Comparison of ENCODE assay signal across 21 cellular contexts in genomic region chr16:4811242-4811641, GRCh38. TPM values are rescaled to one million over a fixed set of nuclear protein-coding genes. Genes with fewer than 3 reads are reported as not detected.
DNase-seq lines count a peak whose midpoint lies in the region; ATAC-seq, FAIRE-seq and TF ChIP-seq lines count a peak whose summit lies in the region.
"Had no signal": no experiment of that assay in that cellular context is flagged by ENCODE, and none has a peak within 500 bp of the region (broad histone marks: within the 10 kb centered on the region; RNA-seq: fewer than 3 reads in every experiment).

No MANE protein-coding gene starts in this region.

- H3K27me3 ChIP-seq in left ventricle myocardium inferior (ENCODE audit: low read depth) = no peaks in the 10 kb centered on the region
- H3K27me3 ChIP-seq in psoas muscle (ENCODE audit: insufficient read depth in 3 of 3, low read length in 2 of 3) = no peaks in the 10 kb centered on the region
- H3K27me3 ChIP-seq: BLaER1 treated with 17β-estradiol and CSF1 and Interleukin-3, amounts not matched to agents 10 nM and 100 nM; MG63 had no signal

- H3K4me1 Mint-ChIP-seq in WTC11 = no peaks in the 10 kb centered on the region

- WGBS in psoas muscle, 3 donors = 93 to 98% (median 97%) methylated on average over 3 of the region's 3 CpGs

- ATAC-seq in WTC11 = no peak
- ATAC-seq in left colon = peak; percentile 35
- no peak for ATAC-seq in psoas muscle
- ATAC-seq: GM12878 had no signal

- H3K4me3 ChIP-seq in left ventricle myocardium inferior (no peak overlapping the region), psoas muscle (no peak overlapping the region)
- H3K4me3 ChIP-seq: BLaER1 treated with 17β-estradiol and CSF1 and Interleukin-3, amounts not matched to agents 10 nM and 100 nM; GM12878; MG63 had no signal

- POLR2A ChIA-PET in WTC11 (lab: Charles Lee) = no interaction called here

- H3K36me3 ChIP-seq in left ventricle myocardium inferior (peaks cover 97% of the 10 kb centered on the region), psoas muscle (ENCODE audit: insufficient read depth in 1 of 2, low read depth in 1 of 2) (peaks cover 2 to 98% of the 10 kb centered on the region in 2 donors)

- peaks cover 59% of the 10 kb centered on the region for H3K36me3 Mint-ChIP-seq in WTC11

- H3K27ac ChIP-seq in left ventricle myocardium inferior (replicated peaks) = peak overlapping the region; percentile 93
- no peak overlapping the region for H3K27ac ChIP-seq in psoas muscle
- H3K27ac ChIP-seq: BLaER1 treated with 17β-estradiol and CSF1 and Interleukin-3, amounts not matched to agents 10 nM and 100 nM had no signal

- no peaks in the 10 kb centered on the region for H3K27me3 Mint-ChIP-seq in WTC11 (ENCODE audit: low read depth)
- H3K27me3 Mint-ChIP-seq: CD4-positive, alpha-beta T cell had no signal

- H3K4me1 ChIP-seq in left ventricle myocardium inferior (peaks cover 28% of the 10 kb centered on the region), psoas muscle (peaks cover 21% of the 10 kb centered on the region)
- H3K4me1 ChIP-seq: BLaER1 treated with 17β-estradiol and CSF1 and Interleukin-3, amounts not matched to agents 10 nM and 100 nM had no signal

- TF ChIP-seq CTCF in left ventricle myocardium inferior (IDR thresholded peaks at IDR 0.05; ENCODE audit: borderline replicate concordance) = no peak
- TF ChIP-seq CTCF in WTC11 (IDR thresholded peaks at IDR 0.05) = no peak
- no peak for TF ChIP-seq CTCF in psoas muscle (IDR thresholded peaks at IDR 0.05)

- intact Hi-C loops in left ventricle myocardium inferior (cut with micrococcal nuclease) = no loop called here
- intact Hi-C loops in cardiac septum (cut with DNase I) = no loop called here
- intact Hi-C loops in left colon (cut with DNase I, micrococcal nuclease) = no loop called here
- intact Hi-C loops in psoas muscle (cut with DNase I) = no loop called here

- H3K9me3 ChIP-seq in left ventricle myocardium inferior (replicated peaks) (no peaks in the 10 kb centered on the region), psoas muscle (no peaks in the 10 kb centered on the region)
- H3K9me3 ChIP-seq: BLaER1 treated with 17β-estradiol and CSF1 and Interleukin-3, amounts not matched to agents 10 nM and 100 nM; MG63 had no signal

- FAIRE-seq in HTR-8/SVneo (lab: Jason Lieb, UNC) = no peak
- FAIRE-seq: G401.6, GM12878 had no signal

- no peak overlapping the region for H3K4me3 Mint-ChIP-seq in WTC11
- H3K4me3 Mint-ChIP-seq: CD4-positive, alpha-beta T cell had no signal

- no peaks in the 10 kb centered on the region for H3K9me3 Mint-ChIP-seq in WTC11
- H3K9me3 Mint-ChIP-seq: CD4-positive, alpha-beta T cell had no signal

- CTCF ChIA-PET in WTC11 (lab: Charles Lee) = no interaction called here

- DNase-seq in left ventricle myocardium inferior (no peak), cardiac septum (ENCODE audit: low spot score) (no peak), WTC11 (ENCODE audit: low spot score) (no peak), left colon (no peak), psoas muscle (no peak), GM03348 (ENCODE audit: low spot score) (no peak), HTR-8/SVneo (ENCODE audit: insufficient read length, low spot score) (no peak)
- DNase-seq: CD4-positive, alpha-beta T cell; COR-L47; GOT3; KG1; MG63; NCI-H2029; NCI-H446 treated with DMSO at 0.1 percent for 48 hours; NCI-H526; SHP77 treated with DMSO at 0.1 percent for 48 hours had no signal

- H3K27ac Mint-ChIP-seq in WTC11 = peak overlapping the region; percentile 70; the same call in 1 of the 2 replicates
- H3K27ac Mint-ChIP-seq: CD4-positive, alpha-beta T cell had no signal

TF ChIP-seq in WTC11, 78 proteins besides CTCF, POLR2A, EP300 and RAD21 (continues in another document):
- TF ChIP-seq ESRRA (CRISPR knock-in tag; IDR thresholded peaks at IDR 0.05; ENCODE audit: borderline replicate concordance) = no peak
- no peak for TF ChIP-seq HMGXB4 (CRISPR knock-in tag; IDR thresholded peaks at IDR 0.05)
- TF ChIP-seq TEAD1 (CRISPR knock-in tag; IDR thresholded peaks at IDR 0.05) = no peak
- no peak for TF ChIP-seq E2F5 (CRISPR knock-in tag; IDR thresholded peaks at IDR 0.05)
- no peak for TF ChIP-seq ZSCAN18 (CRISPR knock-in tag; IDR thresholded peaks at IDR 0.05)
- TF ChIP-seq JAZF1 (CRISPR knock-in tag; IDR thresholded peaks at IDR 0.05) = no peak
- TF ChIP-seq ZNF396 (CRISPR knock-in tag; IDR thresholded peaks at IDR 0.05; ENCODE audit: borderline replicate concordance) = no peak
- TF ChIP-seq FOXP4 (CRISPR knock-in tag; IDR thresholded peaks at IDR 0.05) = no peak
- no peak for TF ChIP-seq OVOL2 (CRISPR knock-in tag; IDR thresholded peaks at IDR 0.05; ENCODE audit: borderline replicate concordance)
- TF ChIP-seq ZNF671 (CRISPR knock-in tag; IDR thresholded peaks at IDR 0.05) = no peak
- no peak for TF ChIP-seq MXD4 (CRISPR knock-in tag; IDR thresholded peaks at IDR 0.05; ENCODE audit: borderline replicate concordance)
- no peak for TF ChIP-seq NR1H2 (CRISPR knock-in tag; IDR thresholded peaks at IDR 0.05)

RNA-seq across cellular contexts. Expression of gene ROGDI, which starts 8.8 kb away (rescaled TPM):
- total RNA-seq in left ventricle myocardium inferior (97.4 TPM), cardiac septum (69.9 TPM), WTC11 (2021) (25.0 to 32.1 TPM (median 31.1 TPM) in 3 replicates), left colon (10 to 100 TPM; 21.2 to 26.1 TPM), psoas muscle (10 to 100 TPM; 14.2 to 44.0 (median 21.9) TPM)
- polyA plus RNA-seq in psoas muscle = 10 to 100 TPM; 13.2 to 33.7 (median 17.3) TPM

RNA-seq across cellular contexts. Expression of gene SMIM22, which starts 16.1 kb away (rescaled TPM):
- total RNA-seq in left ventricle myocardium inferior = not detected
- total RNA-seq in cardiac septum = not detected
- 1.9 TPM in 1 of 3 replicates, not detected in the others for total RNA-seq in WTC11 (2021)
- 100 to 1,000 TPM; 448 to 580 TPM for total RNA-seq in left colon
- total RNA-seq in psoas muscle = not detected
- under 1 TPM in 1 of 3 donors, not detected in 2; 0.32 TPM for polyA plus RNA-seq in psoas muscle
- total RNA-seq: A172; CD4-positive, alpha-beta T cell; GM12878 had no signal
- polyA plus RNA-seq: AG04450 had no signal

RNA-seq across cellular contexts. Expression of gene SEPTIN12, which starts 23.1 kb away (rescaled TPM):
- total RNA-seq in left ventricle myocardium inferior (not detected), cardiac septum (not detected), WTC11 (2021) (not detected in 3 replicates), left colon (under 1 TPM in 1 of 2 donors, not detected in 1; 0.75 TPM), psoas muscle (not detected)
- under 1 TPM in 1 of 3 donors, not detected in 2; 0.41 TPM for polyA plus RNA-seq in psoas muscle
- total RNA-seq: A172; CD4-positive, alpha-beta T cell; GM12878 had no signal
- polyA plus RNA-seq: AG04450, GM12878 had no signal

RNA-seq across cellular contexts. Expression of gene GLYR1, which starts 35.8 kb away (rescaled TPM):
- total RNA-seq in left ventricle myocardium inferior = 86.7 TPM
- total RNA-seq in cardiac septum = 64.9 TPM
- 99.7 to 103 TPM (median 99.7 TPM) in 3 replicates for total RNA-seq in WTC11 (2021)
- total RNA-seq in left colon = 100 to 1,000 TPM; 106 to 114 TPM
- 10 to 100 TPM; 53.3 to 74.1 (median 66.8) TPM for total RNA-seq in psoas muscle
- polyA plus RNA-seq in psoas muscle = 10 to 100 TPM; 28.6 to 64.5 (median 32.3) TPM

RNA-seq across cellular contexts. Expression of gene UBN1, which starts 36.0 kb away (rescaled TPM):
- total RNA-seq in left ventricle myocardium inferior = 41.1 TPM
- total RNA-seq in cardiac septum = 23.6 TPM
- 35.1 to 38.5 TPM (median 35.9 TPM) in 3 replicates for total RNA-seq in WTC11 (2021)
- total RNA-seq in left colon = 10 to 100 TPM; 34.8 to 43.5 TPM
- 10 to 100 TPM; 25.5 to 33.3 (median 28.0) TPM for total RNA-seq in psoas muscle
- 10 to 100 TPM in 2 of 3 donors, 1 to 10 TPM in 1; 9.1 to 27.8 (median 11.7) TPM for polyA plus RNA-seq in psoas muscle

Comparison
In these comparisons a context has a peak if more than half of its experiments do, and no peak if none do; other contexts are left out.
1. RNA of gene SMIM22, which starts 16.1 kb away (total RNA-seq): 448 to 580 TPM in left colon; 1.9 TPM in WTC11, not detected in left ventricle myocardium inferior (single experiment), not detected in cardiac septum (single experiment) and not detected in psoas muscle; every median in the first group is over 100 times any median in the second.